Comparison of ENCODE assay signal across 11 cellular contexts in the genomic region with DNA sequence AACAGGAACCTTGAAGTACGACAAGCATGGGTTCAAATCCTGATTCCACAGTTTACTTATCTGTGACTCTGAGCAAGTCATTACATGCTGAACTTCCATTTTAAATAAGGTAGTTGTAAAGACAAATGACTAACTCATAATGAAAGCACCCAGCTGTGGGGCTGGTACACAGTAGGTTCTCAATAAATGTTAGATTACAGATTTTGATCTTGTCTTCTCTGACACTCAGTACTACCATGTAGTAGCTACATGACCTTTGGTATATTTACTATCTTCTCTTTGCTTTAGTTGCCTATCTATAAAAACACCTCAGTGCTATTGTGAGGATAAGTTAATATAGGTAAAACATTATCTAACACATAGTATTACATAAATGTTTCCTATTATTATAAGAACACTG. TPM values are rescaled to one million over a fixed set of nuclear protein-coding genes. Genes with fewer than 3 reads are reported as not detected.
DNase-seq lines count a peak whose midpoint lies in the region; ATAC-seq and TF ChIP-seq lines count a peak whose summit lies in the region.
"Had no signal": no experiment of that assay in that cellular context is flagged by ENCODE, and none has a peak within 500 bp of the region (broad histone marks: within the 10 kb centered on the region; RNA-seq: fewer than 3 reads in every experiment).

No MANE protein-coding gene starts in this region.

- no peaks in the 10 kb centered on the region for H3K9me3 Mint-ChIP-seq in stimulated activated naive CD8-positive, alpha-beta T cell treated with anti-CD3 and anti-CD28 coated beads, Interleukin-15, Interleukin-2, amounts not matched to agents 100 ng/mL and 50 ng/mL, for 24 hours
- H3K9me3 Mint-ChIP-seq in activated T-helper 1 cell treated with anti-CD3 and anti-CD28 coated beads, Interleukin-12 subunit alpha, Interleukin-12 subunit beta, Interleukin-2, Interleukin-4 antibody, amounts not matched to agents 30 ng/mL and 10 ng/mL and 1 ng/mL, durations not matched to agents 14 hours and 24 hours and 36 hours, result no peaks in the 10 kb centered on the region

- H3K27me3 ChIP-seq in WERI-Rb-1 (ENCODE audit: insufficient read depth, low read depth, severe bottlenecking), result no peaks in the 10 kb centered on the region

- no peaks in the 10 kb centered on the region for H3K27me3 Mint-ChIP-seq in stimulated activated naive CD8-positive, alpha-beta T cell treated with anti-CD3 and anti-CD28 coated beads, Interleukin-15, Interleukin-2, amounts not matched to agents 100 ng/mL and 50 ng/mL, for 24 hours
- H3K27me3 Mint-ChIP-seq in activated T-helper 1 cell treated with anti-CD3 and anti-CD28 coated beads, Interleukin-12 subunit alpha, Interleukin-12 subunit beta, Interleukin-2, Interleukin-4 antibody, amounts not matched to agents 30 ng/mL and 10 ng/mL and 1 ng/mL, durations not matched to agents 14 hours and 24 hours and 36 hours (ENCODE audit: insufficient read depth), result no peaks in the 10 kb centered on the region

- peak overlapping the region; percentile 74 for H3K27ac Mint-ChIP-seq in stimulated activated naive CD8-positive, alpha-beta T cell treated with anti-CD3 and anti-CD28 coated beads, Interleukin-15, Interleukin-2, amounts not matched to agents 100 ng/mL and 50 ng/mL, for 24 hours
- peak overlapping the region; percentile 72 for H3K27ac Mint-ChIP-seq in activated T-helper 1 cell treated with anti-CD3 and anti-CD28 coated beads, Interleukin-12 subunit alpha, Interleukin-12 subunit beta, Interleukin-2, Interleukin-4 antibody, amounts not matched to agents 30 ng/mL and 10 ng/mL and 1 ng/mL, durations not matched to agents 14 hours and 24 hours and 36 hours

- no peak for DNase-seq in stimulated activated naive CD8-positive, alpha-beta T cell treated with anti-CD3 and anti-CD28 coated beads, Interleukin-15, Interleukin-2, amounts not matched to agents 100 U/mL and 50 U/mL, for 24 hours
- no peak for DNase-seq in activated T-helper 1 cell treated with anti-CD3 and anti-CD28 coated beads, Interleukin-12 subunit alpha, Interleukin-12 subunit beta, Interleukin-2, Interleukin-4 antibody, amounts not matched to agents 30 ng/mL and 10 ng/mL and 1 ng/mL, durations not matched to agents 14 hours and 24 hours and 36 hours (ENCODE audit: low spot score)
- DNase-seq in left colon (no peak), WERI-Rb-1 (no peak)
- DNase-seq: NCI-H748 treated with DMSO at 0.1 percent for 48 hours had no signal

- no peak for TF ChIP-seq CTCF in WERI-Rb-1 (IDR thresholded peaks at IDR 0.05; ENCODE audit: low read depth, low read length)

- H3K4me3 ChIP-seq in WERI-Rb-1 (ENCODE audit: low read depth, low read length), result no peak overlapping the region
- H3K4me3 ChIP-seq: prostate gland, thoracic aorta had no signal

- H3K36me3 ChIP-seq in WERI-Rb-1, result peaks cover 11% of the 10 kb centered on the region
- H3K36me3 ChIP-seq: prostate gland, thoracic aorta had no signal

- ATAC-seq in stimulated activated naive CD8-positive, alpha-beta T cell treated with anti-CD3 and anti-CD28 coated beads, Interleukin-15, Interleukin-2, amounts not matched to agents 100 U/mL and 50 U/mL, for 24 hours, result no peak
- ATAC-seq in left colon (peak; percentile 53), GM18498 (IDR thresholded peaks at IDR 0.05; ENCODE audit: unreplicated experiment) (no peak), GM18858 (IDR thresholded peaks at IDR 0.05; ENCODE audit: unreplicated experiment) (no peak)
- ATAC-seq: Panc1 had no signal

- peaks cover 62% of the 10 kb centered on the region for H3K4me1 Mint-ChIP-seq in stimulated activated naive CD8-positive, alpha-beta T cell treated with anti-CD3 and anti-CD28 coated beads, Interleukin-15, Interleukin-2, amounts not matched to agents 100 ng/mL and 50 ng/mL, for 24 hours (ENCODE audit: low read depth)
- peaks cover 60% of the 10 kb centered on the region for H3K4me1 Mint-ChIP-seq in activated T-helper 1 cell treated with anti-CD3 and anti-CD28 coated beads, Interleukin-12 subunit alpha, Interleukin-12 subunit beta, Interleukin-2, Interleukin-4 antibody, amounts not matched to agents 30 ng/mL and 10 ng/mL and 1 ng/mL, durations not matched to agents 14 hours and 24 hours and 36 hours (ENCODE audit: low read depth)

- no peak overlapping the region; the same call in 1 of the 2 replicates for H3K27ac ChIP-seq in WERI-Rb-1
- H3K27ac ChIP-seq: prostate gland, thoracic aorta had no signal

- peaks cover 15% of the 10 kb centered on the region for H3K36me3 Mint-ChIP-seq in stimulated activated naive CD8-positive, alpha-beta T cell treated with anti-CD3 and anti-CD28 coated beads, Interleukin-15, Interleukin-2, amounts not matched to agents 100 ng/mL and 50 ng/mL, for 24 hours (ENCODE audit: low read depth)
- H3K36me3 Mint-ChIP-seq in activated T-helper 1 cell treated with anti-CD3 and anti-CD28 coated beads, Interleukin-12 subunit alpha, Interleukin-12 subunit beta, Interleukin-2, Interleukin-4 antibody, amounts not matched to agents 30 ng/mL and 10 ng/mL and 1 ng/mL, durations not matched to agents 14 hours and 24 hours and 36 hours (ENCODE audit: low read depth), result peaks cover 15% of the 10 kb centered on the region

- H3K9me3 ChIP-seq in WERI-Rb-1 (ENCODE audit: severe bottlenecking), result no peaks in the 10 kb centered on the region
- H3K9me3 ChIP-seq: prostate gland, thoracic aorta had no signal

- intact Hi-C loops in activated T-helper 1 cell treated with anti-CD3 and anti-CD28 coated beads, Interleukin-12 subunit alpha, Interleukin-12 subunit beta, Interleukin-2, Interleukin-4 antibody, amounts not matched to agents 30 ng/mL and 10 ng/mL and 1 ng/mL, durations not matched to agents 14 hours and 24 hours and 36 hours (cut with micrococcal nuclease), result loop anchor here (5.0 kb wide), 1 partner anchor 331 kb away; the partner anchor contains the start of gene CFLAR
- intact Hi-C loops in left colon (cut with DNase I, micrococcal nuclease), result no loop called here

- H3K4me3 Mint-ChIP-seq in stimulated activated naive CD8-positive, alpha-beta T cell treated with anti-CD3 and anti-CD28 coated beads, Interleukin-15, Interleukin-2, amounts not matched to agents 100 ng/mL and 50 ng/mL, for 24 hours, result peak overlapping the region; percentile 60
- H3K4me3 Mint-ChIP-seq in activated T-helper 1 cell treated with anti-CD3 and anti-CD28 coated beads, Interleukin-12 subunit alpha, Interleukin-12 subunit beta, Interleukin-2, Interleukin-4 antibody, amounts not matched to agents 30 ng/mL and 10 ng/mL and 1 ng/mL, durations not matched to agents 14 hours and 24 hours and 36 hours, result peak overlapping the region; percentile 76

RNA-seq across cellular contexts. Expression of gene TRAK2, which starts 3.2 kb away (rescaled TPM):
- total RNA-seq in activated T-helper 1 cell treated with anti-CD3 and anti-CD28 coated beads, Interleukin-12 subunit alpha, Interleukin-12 subunit beta, Interleukin-2, Interleukin-4 antibody, amounts not matched to agents 30 ng/mL and 10 ng/mL and 1 ng/mL, durations not matched to agents 14 hours and 24 hours and 36 hours, result 24.7 and 28.9 TPM in 2 replicates
- 10 to 100 TPM; 55.7 to 73.7 TPM for total RNA-seq in left colon

RNA-seq across cellular contexts. Expression of gene STRADB, which starts 3.5 kb away (rescaled TPM):
- 14.6 and 18.1 TPM in 2 replicates for total RNA-seq in activated T-helper 1 cell treated with anti-CD3 and anti-CD28 coated beads, Interleukin-12 subunit alpha, Interleukin-12 subunit beta, Interleukin-2, Interleukin-4 antibody, amounts not matched to agents 30 ng/mL and 10 ng/mL and 1 ng/mL, durations not matched to agents 14 hours and 24 hours and 36 hours
- total RNA-seq in left colon, result 10 to 100 TPM; 47.5 to 75.9 TPM
